ENCODE assay signal across 8 cellular contexts in the genomic region with DNA sequence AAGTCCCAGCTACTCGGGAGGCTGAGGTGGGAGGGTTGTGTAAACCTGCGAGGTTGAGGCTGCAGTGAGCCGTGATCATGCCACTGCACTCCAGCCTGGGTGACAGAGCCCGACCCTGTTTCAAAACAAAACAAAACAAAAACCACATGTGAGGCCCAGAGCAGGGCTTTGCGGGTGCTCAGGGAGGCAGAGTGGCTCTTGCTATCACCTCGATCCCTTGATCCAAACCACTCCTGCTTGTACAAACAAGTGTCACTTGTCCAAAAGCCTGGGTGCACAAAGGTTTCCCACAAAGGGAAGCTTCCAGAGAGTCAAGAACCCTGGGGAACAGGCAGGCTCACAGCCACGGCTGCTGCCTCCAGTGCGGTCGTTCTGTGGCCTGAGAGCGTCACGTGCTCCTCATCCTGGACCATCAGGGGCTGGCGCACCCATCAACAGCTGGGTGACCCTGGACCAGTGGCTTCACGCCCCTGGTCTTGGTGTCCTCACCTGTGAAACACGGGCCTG.
A peak's percentile ranks its signal among the peaks of the same experiment; 100 is the strongest.
DNase-seq lines count a peak whose midpoint lies in the region; TF ChIP-seq lines count a peak whose summit lies in the region.

No MANE protein-coding gene starts in this region.

- H3K36me3 ChIP-seq in breast epithelium (no peaks in the 10 kb centered on the region), PC-9 (ENCODE audit: low read depth) (no peaks in the 10 kb centered on the region), adipocyte (ENCODE audit: control insufficient read depth, insufficient read depth, low read length, severe bottlenecking) (no peaks in the 10 kb centered on the region), thyroid gland (no peaks in the 10 kb centered on the region)

- no peaks in the 10 kb centered on the region for H3K9me2 ChIP-seq in PC-9 (ENCODE audit: insufficient read depth)

- H4K20me1 ChIP-seq in PC-9 (ENCODE audit: insufficient read depth) = no peaks in the 10 kb centered on the region

- CTCF ChIA-PET in MCF 10A (lab: Yijun Ruan, JAX) = interaction anchor here (0.7 to 1.1 kb wide), 3 partner anchors 13 to 285 kb away, joined by 3 read pairs; no protein-coding TSS in a partner anchor
- CTCF ChIA-PET in PC-9 (lab: Charles Lee) = interaction anchor here (0.6 kb wide), 2 partner anchors 154 to 166 kb away, joined by 4 read pairs; no protein-coding TSS in a partner anchor

- no peaks in the 10 kb centered on the region for H3K27me3 ChIP-seq in breast epithelium
- H3K27me3 ChIP-seq in PC-9 (ENCODE audit: insufficient read depth, low read depth) = no peaks in the 10 kb centered on the region
- no peaks in the 10 kb centered on the region for H3K27me3 ChIP-seq in adipocyte (replicated peaks; ENCODE audit: control insufficient read depth, insufficient read depth, low read length)
- H3K27me3 ChIP-seq in thyroid gland = no peaks in the 10 kb centered on the region

- TF ChIP-seq POLR2A in breast epithelium (IDR thresholded peaks at IDR 0.05) (no peak), thyroid gland (IDR thresholded peaks at IDR 0.05) (peak in 1 of 2 donors; percentile 61)

- H3K9me3 Mint-ChIP-seq in MCF 10A (ENCODE audit: unreplicated experiment) = peaks cover 13% of the 10 kb centered on the region

- H3K27me3 Mint-ChIP-seq in MCF 10A (ENCODE audit: insufficient read depth, unreplicated experiment) = no peaks in the 10 kb centered on the region

- 13 to 31% methylated on average over 5 to 14 of the region's 14 CpGs for WGBS in thyroid gland, 2 donors

- H3F3A ChIP-seq in PC-9 (ENCODE audit: insufficient read depth, low read depth) = peaks cover 14% of the 10 kb centered on the region

- intact Hi-C loops in breast epithelium (cut with DNase I; ENCODE audit: low total_unique reads) (no loop called here), MCF 10A (cut with micrococcal nuclease) (no loop called here), PC-9 (cut with micrococcal nuclease; ENCODE audit: unreplicated experiment) (no loop called here), thyroid gland (cut with DNase I) (no loop called here)

- POLR2A ChIA-PET in MCF 10A (lab: Yijun Ruan, JAX) = interaction anchor here (0.6 to 3.7 kb wide), 2 partner anchors 20 to 25 kb away, joined by 4 to 40 read pairs; no protein-coding TSS in a partner anchor
- POLR2A ChIA-PET in PC-9 (lab: Charles Lee; ENCODE audit: unreplicated experiment) = no interaction called here

- H2AFZ ChIP-seq in PC-9 = no peak overlapping the region

- TF ChIP-seq CTCF in breast epithelium (IDR thresholded peaks at IDR 0.05) (no peak), MCF 10A (IDR thresholded peaks at IDR 0.05; ENCODE audit: unreplicated experiment) (no peak), PC-9 (conservative IDR thresholded peaks at IDR 0.05) (no peak), thyroid gland (IDR thresholded peaks at IDR 0.05) (no peak)

- no peaks in the 10 kb centered on the region for H3K79me2 ChIP-seq in PC-9 (ENCODE audit: low read depth)

- no peak overlapping the region for H3K4me3 ChIP-seq in breast epithelium
- H3K4me3 ChIP-seq in PC-9 = no peak overlapping the region
- H3K4me3 ChIP-seq in adipocyte (ENCODE audit: low read length) = no peak overlapping the region
- H3K4me3 ChIP-seq in thyroid gland (replicated peaks in 1 of 3) = no peak overlapping the region

- no peak overlapping the region for H3K4me3 Mint-ChIP-seq in MCF 10A (ENCODE audit: unreplicated experiment)

- H3K4me2 ChIP-seq in PC-9 = 0 out of 2 replicates have a peak overlapping the region, but pooled peaks have one; percentile 2

- H3K9me3 ChIP-seq in breast epithelium (no peaks in the 10 kb centered on the region), PC-9 (ENCODE audit: insufficient read depth, low read depth) (no peaks in the 10 kb centered on the region), adipocyte (ENCODE audit: control insufficient read depth, low read length) (no peaks in the 10 kb centered on the region), thyroid gland (no peaks in the 10 kb centered on the region)

- BruUV-seq in MCF 10A (replicated peaks; lab: Mats Ljungman, UMichigan) = no TSS peak
- BruUV-seq in PC-9 (replicated peaks; lab: Mats Ljungman, UMichigan) = no TSS peak

- no peaks in the 10 kb centered on the region for H3K4me1 Mint-ChIP-seq in MCF 10A (ENCODE audit: insufficient read depth, unreplicated experiment)

- no peak overlapping the region for H3K27ac Mint-ChIP-seq in MCF 10A (ENCODE audit: low read depth, unreplicated experiment)

- DNase-seq in breast epithelium (ENCODE audit: low spot score in 2 of 2) (peak in 1 of 2 donors; percentile 55), MCF 10A (ENCODE audit: unreplicated experiment) (no peak), PC-9 (no peak), adipocyte (ENCODE audit: low read depth) (peak; percentile 69), midbrain (lab: John Stamatoyannopoulos, UW) (peak; percentile 21), thyroid gland (peak; percentile 85 to 90), occipital lobe (lab: John Stamatoyannopoulos, UW) (no peak), inferior parietal cortex (ENCODE audit: extremely low spot score) (no peak)

- peak overlapping the region; percentile 99 to 100 for H3K27ac ChIP-seq in breast epithelium
- H3K27ac ChIP-seq in PC-9 = no peak overlapping the region
- peak overlapping the region; percentile 90 to 95 (median 92) for H3K27ac ChIP-seq in thyroid gland

- no peaks in the 10 kb centered on the region for H3K36me3 Mint-ChIP-seq in MCF 10A (ENCODE audit: insufficient read depth, unreplicated experiment)

- no peak overlapping the region for H3K9ac ChIP-seq in adipocyte (ENCODE audit: low read length)

- H3K4me1 ChIP-seq in breast epithelium (peaks cover 20 to 25% of the 10 kb centered on the region in 2 donors), PC-9 (replicated peaks; ENCODE audit: insufficient read depth) (peaks cover 42% of the 10 kb centered on the region), adipocyte (ENCODE audit: control insufficient read depth, insufficient read depth, low read length) (peaks cover 31% of the 10 kb centered on the region), thyroid gland (peaks cover 39 to 46% of the 10 kb centered on the region in 2 donors)

Comparison
In these comparisons a context has a peak if more than half of its experiments do, and no peak if none do; other contexts are left out.
1. DNase-seq: peak in adipocyte (single experiment), midbrain (single experiment) and thyroid gland (2 of 2); none in MCF 10A (single experiment), PC-9 (0 of 2), occipital lobe (single experiment) and inferior parietal cortex (single experiment).